Comparison of ENCODE assay signal across 1 cellular context in the genomic region with DNA sequence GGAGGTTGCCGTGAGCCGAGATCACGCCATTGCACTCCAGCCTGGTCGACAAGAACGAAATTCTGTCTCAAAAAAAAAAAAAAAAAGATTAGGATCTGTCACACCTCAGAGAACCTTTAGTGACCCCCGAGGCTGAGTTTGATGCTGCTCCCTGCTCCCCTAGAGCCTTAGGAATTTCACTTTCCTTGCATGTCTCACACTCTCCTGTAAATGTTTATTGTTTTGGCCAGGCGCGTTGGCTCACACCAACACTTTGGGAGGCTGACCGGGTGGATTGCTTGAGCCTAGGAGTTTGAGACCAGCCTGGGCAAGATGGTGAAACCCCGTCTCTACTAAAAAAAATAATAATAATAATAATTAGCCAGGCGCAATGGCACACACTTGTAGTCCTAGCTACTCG.
TF ChIP-seq lines count a peak whose summit lies in the region.

No MANE protein-coding gene starts in this region.

TF ChIP-seq in IMR-90, 13 proteins besides CTCF, POLR2A, EP300 and RAD21:
- TF ChIP-seq RCOR1 (IDR thresholded peaks at IDR 0.05; ENCODE audit: insufficient replicate concordance, low read length): no peak
- no peak for TF ChIP-seq FOS (IDR thresholded peaks at IDR 0.05; ENCODE audit: low read depth, low read length)
TF ChIP-seq in IMR-90: peak in this region for 0.
